Comparison of ENCODE assay signal across 1 cellular context in the genomic region with DNA sequence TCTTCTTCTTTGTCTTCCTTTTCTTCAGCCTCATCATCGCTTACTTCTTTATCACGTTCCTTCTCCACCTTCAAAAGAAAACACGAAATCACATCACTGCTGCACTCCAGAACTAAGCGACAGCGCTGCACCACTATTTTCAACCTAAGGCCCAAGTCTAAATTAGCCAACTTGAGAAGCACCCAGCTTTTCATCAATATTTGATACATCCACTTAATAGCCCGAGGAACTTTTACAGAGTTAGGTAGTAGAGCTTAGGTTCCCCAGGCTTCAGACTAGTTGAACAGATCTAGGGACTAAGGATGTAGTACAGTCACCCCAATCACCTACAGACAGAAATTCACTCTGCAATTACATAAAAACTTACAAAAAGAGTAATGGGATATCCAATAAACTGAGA.
TF ChIP-seq lines count a peak whose summit lies in the region.

No MANE protein-coding gene starts in this region.

TF ChIP-seq in HCT116, 20 proteins besides CTCF, POLR2A, EP300 and RAD21 (continued from another document):
- TF ChIP-seq ZFX (IDR thresholded peaks at IDR 0.05) (no peak), TCF7L2 (IDR thresholded peaks at IDR 0.05; ENCODE audit: borderline replicate concordance, extremely low read depth, insufficient read depth, insufficient read length) (no peak), EZH2 (IDR thresholded peaks at IDR 0.05) (no peak), YY1 (IDR thresholded peaks at IDR 0.05; ENCODE audit: extremely low read depth, insufficient replicate concordance, low read depth, low read length) (no peak), ZNF274 (IDR thresholded peaks at IDR 0.05; ENCODE audit: low read depth, low read length) (no peak), CEBPB (IDR thresholded peaks at IDR 0.05; ENCODE audit: low read depth) (no peak)
TF ChIP-seq in HCT116: peak in this region for 0.
